Comparison of ENCODE assay signal across 8 cellular contexts in genomic region chr9:31908158-31908890, GRCh38.
DNase-seq lines count a peak whose midpoint lies in the region; ATAC-seq and TF ChIP-seq lines count a peak whose summit lies in the region.
"Had no signal": no experiment of that assay in that cellular context is flagged by ENCODE, and none has a peak within 500 bp of the region (broad histone marks: within the 10 kb centered on the region; RNA-seq: fewer than 3 reads in every experiment).

No MANE protein-coding gene starts in this region.

- ATAC-seq in GM18873 (IDR thresholded peaks at IDR 0.05; ENCODE audit: low FRiP score, unreplicated experiment) (peak; percentile 93), HG02759 (IDR thresholded peaks at IDR 0.05; ENCODE audit: unreplicated experiment) (peak; percentile 74)
- ATAC-seq in stimulated activated naive CD8-positive, alpha-beta T cell treated with anti-CD3 and anti-CD28 coated beads, Interleukin-15, Interleukin-2, amounts not matched to agents 100 U/mL and 50 U/mL, for 24 hours: no peak

- H3K4me1 Mint-ChIP-seq in nephron progenitor cell: peaks cover 4% of the 10 kb centered on the region

- H3K27ac Mint-ChIP-seq in nephron progenitor cell: no peak overlapping the region

- no peak overlapping the region for H3K4me3 Mint-ChIP-seq in nephron progenitor cell

- DNase-seq in NCI-H2029 (lab: John Stamatoyannopoulos, UW): peak; percentile 47
- peak; percentile 69 for DNase-seq in myocyte (ENCODE audit: low read depth)
- no peak for DNase-seq in NK-92 (lab: John Stamatoyannopoulos, UW; ENCODE audit: unreplicated experiment)
- DNase-seq in nephron progenitor cell: no peak
- DNase-seq in stimulated activated naive CD8-positive, alpha-beta T cell treated with anti-CD3 and anti-CD28 coated beads, Interleukin-15, Interleukin-2, amounts not matched to agents 100 U/mL and 50 U/mL, for 24 hours: no peak
- DNase-seq: occipital lobe had no signal

- no peaks in the 10 kb centered on the region for H3K36me3 Mint-ChIP-seq in nephron progenitor cell (ENCODE audit: low read depth)

- no peaks in the 10 kb centered on the region for H3K27me3 Mint-ChIP-seq in nephron progenitor cell (ENCODE audit: low read depth, poor library complexity)

- no peak for TF ChIP-seq CTCF in nephron progenitor cell (IDR thresholded peaks at IDR 0.05)

- H3K9me3 Mint-ChIP-seq in nephron progenitor cell: peaks cover 4% of the 10 kb centered on the region

Comparison
In these comparisons a context has a peak if more than half of its experiments do, and no peak if none do; other contexts are left out.
1. DNase-seq: peak in NCI-H2029 (single experiment) and myocyte (single experiment); none in NK-92 (single experiment), nephron progenitor cell (single experiment) and stimulated activated naive CD8-positive, alpha-beta T cell treated with anti-CD3 and anti-CD28 coated beads, Interleukin-15, Interleukin-2, amounts not matched to agents 100 U/mL and 50 U/mL, for 24 hours (single experiment).